In genomic region chr1:78688701-78689100, GRCh38 we compare ENCODE assay signal across 9 cellular contexts. TPM values are rescaled to one million over a fixed set of nuclear protein-coding genes. Genes with fewer than 3 reads are reported as not detected.
A peak's percentile ranks its signal among the peaks of the same experiment; 100 is the strongest.
DNase-seq lines count a peak whose midpoint lies in the region; ATAC-seq, FAIRE-seq and TF ChIP-seq lines count a peak whose summit lies in the region.
"Had no signal": no experiment of that assay in that cellular context is flagged by ENCODE, and none has a peak within 500 bp of the region (broad histone marks: within the 10 kb centered on the region; RNA-seq: fewer than 3 reads in every experiment).

No MANE protein-coding gene starts in this region.

- H3F3A ChIP-seq in GM23248 (ENCODE audit: insufficient read depth), result peaks cover 43% of the 10 kb centered on the region

- H3K4me3 ChIP-seq in A549, result no peak overlapping the region
- H3K4me3 ChIP-seq in GM23248, result no peak overlapping the region

- H3K27ac ChIP-seq in A549 (peak overlapping the region in 1 of 2 experiments; percentile 49; a peak in 1 of 6 replicates), GM23248 (peak overlapping the region; percentile 3; the same call in 1 of the 2 replicates), foreskin keratinocyte (no peak overlapping the region)

- DNase-seq in A549 (ENCODE audit: low read depth in 1 of 2, low spot score in 1 of 2) (peak; percentile 3 to 19), GM23248 (peak; percentile 67), foreskin keratinocyte (peak in 1 of 2 donors; percentile 48), COLO668 (lab: John Stamatoyannopoulos, UW; ENCODE audit: unreplicated experiment) (no peak), T-helper 9 cell (no peak), UCSD-AML1 (lab: John Stamatoyannopoulos, UW; ENCODE audit: unreplicated experiment) (no peak)
- DNase-seq: NCI-H1436 had no signal

- no peaks in the 10 kb centered on the region for H3K9me2 ChIP-seq in GM23248 (ENCODE audit: insufficient read depth)

- ATAC-seq in A549 (no peak), SK-N-SH treated with all-trans-retinoic acid at 6 μM for 48 hours (peak; percentile 81), foreskin keratinocyte (peak; percentile 7), HG03095 (IDR thresholded peaks at IDR 0.05; ENCODE audit: unreplicated experiment) (no peak)

- no peak for FAIRE-seq in A549 (lab: Jason Lieb, UNC)

- TF ChIP-seq CTCF in A549 (IDR thresholded peaks at IDR 0.05) (peak; percentile 44), foreskin keratinocyte (conservative IDR thresholded peaks at IDR 0.05) (peak; percentile 62)

- CTCF ChIA-PET in A549 (lab: Yijun Ruan, JAX), result interaction anchor here (0.7 to 2.1 kb wide), 13 partner anchors 9 to 507 kb away, joined by 3 to 7 read pairs (median 3); no protein-coding TSS in a partner anchor

- TF ChIP-seq RAD21 in A549 (conservative IDR thresholded peaks at IDR 0.05 in 1 of 2, IDR thresholded peaks at IDR 0.05 in 1 of 2), result peak; percentile 35 to 46; a peak in 4 of 5 replicates

- peaks cover 6% of the 10 kb centered on the region; the same call in 1 of the 3 replicates for H3K4me1 ChIP-seq in A549
- peaks cover 33% of the 10 kb centered on the region for H3K4me1 ChIP-seq in GM23248 (ENCODE audit: insufficient read depth)
- peaks cover 29% of the 10 kb centered on the region for H3K4me1 ChIP-seq in foreskin keratinocyte

- peak overlapping the region; percentile 55 for H2AFZ ChIP-seq in GM23248

- H4K20me1 ChIP-seq in GM23248 (ENCODE audit: insufficient read depth), result no peaks in the 10 kb centered on the region

- TF ChIP-seq POLR2A in A549 (IDR thresholded peaks at IDR 0.05; ENCODE audit: low read length), result no peak

- H3K4me2 ChIP-seq in A549 (peak overlapping the region; percentile 19; the same call in 1 of the 3 replicates), GM23248 (ENCODE audit: unreplicated experiment) (peak overlapping the region; percentile 49)

- H3K36me3 ChIP-seq in GM23248 (ENCODE audit: low read depth), result no peaks in the 10 kb centered on the region

- no peak for TF ChIP-seq EP300 in A549 (IDR thresholded peaks at IDR 0.05)

- H3K79me2 ChIP-seq in GM23248 (ENCODE audit: insufficient read depth), result no peaks in the 10 kb centered on the region

- H3K27me3 ChIP-seq in GM23248 (replicated peaks; ENCODE audit: insufficient read depth), result no peaks in the 10 kb centered on the region
- H3K27me3 ChIP-seq in foreskin keratinocyte, result no peaks in the 10 kb centered on the region

- no peaks in the 10 kb centered on the region for H3K9me3 ChIP-seq in A549
- H3K9me3 ChIP-seq in GM23248 (ENCODE audit: low read depth), result no peaks in the 10 kb centered on the region

- POLR2A ChIA-PET in A549 (lab: Yijun Ruan, JAX), result no interaction called here

- in situ Hi-C loops in GM23248 (cut with MboI), result loop anchor here (25.0 kb wide), 1 partner anchor 499 kb away; no protein-coding TSS in a partner anchor

- H3K9ac ChIP-seq in GM23248, result no peak overlapping the region

TF ChIP-seq in A549, 52 proteins besides CTCF, POLR2A, EP300 and RAD21:
- peak; percentile 36 for TF ChIP-seq SMC3 (IDR thresholded peaks at IDR 0.05)
- no peak for TF ChIP-seq FOSB (CRISPR knock-in tag; IDR thresholded peaks at IDR 0.05)
- no peak for TF ChIP-seq FOSL2 (IDR thresholded peaks at IDR 0.05)
- TF ChIP-seq FOSL2 (CRISPR knock-in tag; IDR thresholded peaks at IDR 0.05), result no peak
- no peak for TF ChIP-seq RNF2 (IDR thresholded peaks at IDR 0.05; ENCODE audit: borderline replicate concordance, low read depth)
- TF ChIP-seq RFX5 (IDR thresholded peaks at IDR 0.05), result no peak
- TF ChIP-seq CHD2 (IDR thresholded peaks at IDR 0.05; ENCODE audit: low read length, partially characterized antibody), result no peak
- no peak for TF ChIP-seq ESRRA (IDR thresholded peaks at IDR 0.05; ENCODE audit: borderline replicate concordance, low read length)
- TF ChIP-seq NPAS2 (CRISPR knock-in tag; IDR thresholded peaks at IDR 0.05; ENCODE audit: borderline replicate concordance), result no peak

TF ChIP-seq in SK-N-SH treated with all-trans-retinoic acid at 6 μM for 48 hours, 23 proteins besides CTCF, POLR2A, EP300 and RAD21:
- TF ChIP-seq OSR1 (CRISPR knock-in tag; IDR thresholded peaks at IDR 0.05) (no peak), BACH2 (CRISPR knock-in tag; IDR thresholded peaks at IDR 0.05; ENCODE audit: borderline replicate concordance) (no peak)
TF ChIP-seq in SK-N-SH treated with all-trans-retinoic acid at 6 μM for 48 hours: peak in this region for 0.

RNA-seq across cellular contexts. Expression of gene IFI44, which starts 39.1 kb away (rescaled TPM):
- polyA plus RNA-seq in A549 (2011; rRNA removed) (0.05 TPM in 2 replicates), A549 (2017; fragmentation: RNase III; extraction: RNeasy Plus Mini Kit Qiagen cat#74134 plus additional on column Dnase treatment) (0.17 to 0.46 TPM (median 0.44 TPM) in 3 replicates), GM23248 (2016; fragmentation: Nextera tagmentation; extraction: Ambion mirVana) (0.86 and 1.3 TPM in 2 replicates), foreskin keratinocyte (48.5 and 57.7 TPM in 2 replicates)
- polyA plus RNA-seq in A549 (2012; cell fraction: cytosol; rRNA removed), result not detected in 2 replicates
- not detected in 2 replicates for polyA plus RNA-seq in A549 (2012; cell fraction: nucleus; rRNA removed)
- polyA minus RNA-seq in A549 (2011; rRNA and poly(A)+ RNA removed), result not detected in 2 replicates
- 3.7 and 4.3 TPM in 2 replicates for total RNA-seq in GM23248 (2014; rRNA removed; shearing (Covaris generic))
- 55.2 and 78.8 TPM in 2 replicates for total RNA-seq in foreskin keratinocyte

Comparison
In these comparisons a context has a peak if more than half of its experiments do, and no peak if none do; other contexts are left out.
1. ATAC-seq: peak in SK-N-SH treated with all-trans-retinoic acid at 6 μM for 48 hours (single experiment) and foreskin keratinocyte (single experiment); none in A549 (0 of 2) and HG03095 (single experiment).
2. DNase-seq: peak in A549 (2 of 2) and GM23248 (single experiment); none in COLO668 (single experiment), T-helper 9 cell (single experiment) and UCSD-AML1 (single experiment).
3. RNA of gene IFI44, which starts 39.1 kb away (polyA plus RNA-seq): 48.5 to 57.7 TPM in foreskin keratinocyte; 0.86 to 1.3 TPM in GM23248 and 0.05 to 0.46 TPM in A549; every median in the first group is over 10 times any median in the second.